16 cellular contexts compared by ENCODE assay signal in the genomic region with DNA sequence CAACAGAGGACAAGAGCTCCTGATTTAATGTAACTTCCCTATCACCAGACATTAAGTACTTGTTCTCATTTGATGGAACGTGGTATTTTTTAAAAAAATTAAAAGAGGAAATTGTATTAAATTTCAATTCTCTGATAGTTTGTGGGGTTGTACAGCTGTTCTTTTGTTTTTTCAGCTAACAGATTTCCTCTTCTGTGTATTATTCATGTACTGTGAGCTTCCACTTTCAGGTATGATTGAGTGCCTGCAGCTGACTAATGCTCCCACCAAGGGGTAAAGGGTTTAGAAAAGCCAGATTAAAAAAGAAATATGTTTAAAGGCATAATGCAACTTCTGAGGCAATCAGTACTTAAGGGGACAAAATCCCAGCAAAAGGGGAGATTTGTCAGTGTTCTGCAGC.
"Had no signal": no experiment of that assay in that cellular context is flagged by ENCODE, and none has a peak within 500 bp of the region (broad histone marks: within the 10 kb centered on the region; RNA-seq: fewer than 3 reads in every experiment).

No MANE protein-coding gene starts in this region.

- H3K27me3 Mint-ChIP-seq: activated B cell treated with CpG ODN at 0.5 μM for 24 hours had no signal

- H3K9me3 ChIP-seq: lower lobe of right lung, neutrophil, right atrium auricular region, transverse colon had no signal

- H3K4me1 ChIP-seq: lower lobe of right lung, transverse colon had no signal

- H3K27ac ChIP-seq: coronary artery, lower lobe of right lung, neutrophil, right atrium auricular region, transverse colon had no signal

- H3K4me3 ChIP-seq: coronary artery, lower lobe of right lung, right atrium auricular region, transverse colon had no signal

- H3K36me3 Mint-ChIP-seq: activated naive CD8-positive, alpha-beta T cell; naive thymus-derived CD4-positive, alpha-beta T cell; stimulated activated effector memory CD8-positive, alpha-beta T cell treated with anti-CD3 and anti-CD28 coated beads, Interleukin-12 subunit alpha, Interleukin-12 subunit beta, amount 100 ng/mL, for 72 hours had no signal

- ATAC-seq: lower lobe of right lung; naive thymus-derived CD4-positive, alpha-beta T cell; stimulated activated effector memory CD8-positive, alpha-beta T cell treated with anti-CD3 and anti-CD28 coated beads, Interleukin-12 subunit alpha, Interleukin-12 subunit beta, amount 100 ng/mL, for 72 hours; T-helper 17 cell had no signal

- H3K36me3 ChIP-seq: lower lobe of right lung, neutrophil, right atrium auricular region, transverse colon had no signal

- H3K4me1 Mint-ChIP-seq: activated B cell treated with CpG ODN at 0.5 μM for 24 hours; naive thymus-derived CD4-positive, alpha-beta T cell; T-helper 17 cell had no signal

- H3K9me3 Mint-ChIP-seq: activated B cell treated with CpG ODN at 0.5 μM for 24 hours; activated CD4-positive, alpha-beta T cell treated with anti-CD3 and anti-CD28 coated beads, Interleukin-2, amount 10 ng/mL, durations not matched to agents 7 days and 5 days; naive thymus-derived CD4-positive, alpha-beta T cell; stimulated activated effector memory CD8-positive, alpha-beta T cell treated with anti-CD3 and anti-CD28 coated beads, Interleukin-12 subunit alpha, Interleukin-12 subunit beta, amount 100 ng/mL, for 72 hours had no signal

- DNase-seq: activated B cell treated with CpG ODN at 0.5 μM for 24 hours; activated CD4-positive, alpha-beta T cell treated with anti-CD3 and anti-CD28 coated beads, Interleukin-2, amount 10 ng/mL, durations not matched to agents 7 days and 5 days; activated effector memory CD4-positive, alpha-beta T cell treated with anti-CD3 and anti-CD28 coated beads, Interleukin-2, amount 50 U/mL, for 16 hours; anterior cingulate cortex; effector memory CD4-positive, alpha-beta T cell; hippocampal formation; lower lobe of right lung; naive thymus-derived CD4-positive, alpha-beta T cell; posterior cingulate gyrus; T-helper 17 cell; transverse colon had no signal

- H3K27ac Mint-ChIP-seq: activated B cell treated with CpG ODN at 0.5 μM for 24 hours; activated CD4-positive, alpha-beta T cell treated with anti-CD3 and anti-CD28 coated beads, Interleukin-2, amount 10 ng/mL, durations not matched to agents 7 days and 5 days; activated naive CD8-positive, alpha-beta T cell; naive thymus-derived CD4-positive, alpha-beta T cell; stimulated activated effector memory CD8-positive, alpha-beta T cell treated with anti-CD3 and anti-CD28 coated beads, Interleukin-12 subunit alpha, Interleukin-12 subunit beta, amount 100 ng/mL, for 72 hours; T-helper 17 cell had no signal

- H3K27me3 ChIP-seq: neutrophil, right atrium auricular region, transverse colon had no signal

- H3K4me3 Mint-ChIP-seq: activated B cell treated with CpG ODN at 0.5 μM for 24 hours; activated CD4-positive, alpha-beta T cell treated with anti-CD3 and anti-CD28 coated beads, Interleukin-2, amount 10 ng/mL, durations not matched to agents 7 days and 5 days; activated naive CD8-positive, alpha-beta T cell; naive thymus-derived CD4-positive, alpha-beta T cell; stimulated activated effector memory CD8-positive, alpha-beta T cell treated with anti-CD3 and anti-CD28 coated beads, Interleukin-12 subunit alpha, Interleukin-12 subunit beta, amount 100 ng/mL, for 72 hours; T-helper 17 cell had no signal
